Comparison of ENCODE assay signal across 8 cellular contexts in genomic region chr22:39175127-39176066, GRCh38. TPM values are rescaled to one million over a fixed set of nuclear protein-coding genes. Genes with fewer than 3 reads are reported as not detected.
A peak's percentile ranks its signal among the peaks of the same experiment; 100 is the strongest.
DNase-seq lines count a peak whose midpoint lies in the region; ATAC-seq and TF ChIP-seq lines count a peak whose summit lies in the region.
"Had no signal": no experiment of that assay in that cellular context is flagged by ENCODE, and none has a peak within 500 bp of the region (broad histone marks: within the 10 kb centered on the region; RNA-seq: fewer than 3 reads in every experiment).

No MANE protein-coding gene starts in this region.

- CTCF ChIA-PET in IMR-90 (lab: Yijun Ruan, JAX), result interaction anchor here (0.9 to 1.5 kb wide), 2 partner anchors 66 to 123 kb away, joined by 3 read pairs; no protein-coding TSS in a partner anchor

- no TSS peak for BruUV-seq in IMR-90 (replicated peaks; lab: Mats Ljungman, UMichigan)

- peak; percentile 1 for ATAC-seq in IMR-90 (ENCODE audit: low read depth)
- no peak for ATAC-seq in memory B cell (ENCODE audit: low read depth)

- no peak overlapping the region for H3K4me3 ChIP-seq in IMR-90 (ENCODE audit: insufficient read depth, low read depth, low read length)
- no peak overlapping the region for H3K4me3 ChIP-seq in testis

- H2BK20ac ChIP-seq in IMR-90 (ENCODE audit: low read depth, low read length), result peak overlapping the region; percentile 100

- DNase-seq in IMR-90 (no peak), chondrocyte (ENCODE audit: low spot score) (peak; percentile 86), memory B cell (ENCODE audit: low spot score in 2 of 2) (no peak), testis (no peak), pons (ENCODE audit: low spot score) (no peak)
- no peak for DNase-seq in central memory CD4-positive, alpha-beta T cell
- DNase-seq in activated CD4-positive, alpha-beta T cell treated with anti-CD3 and anti-CD28 coated beads for 48 hours, result no peak

- peak overlapping the region; percentile 97 for H3K23ac ChIP-seq in IMR-90 (ENCODE audit: low read depth, low read length)

- peak overlapping the region; percentile 84 to 98 for H4K8ac ChIP-seq in IMR-90 (ENCODE audit: low read depth in 2 of 2, low read length in 2 of 2)

- H3K27me3 ChIP-seq in IMR-90 (ENCODE audit: control insufficient read depth, insufficient read depth, low read length), result no peaks in the 10 kb centered on the region
- H3K27me3 ChIP-seq in testis, result no peaks in the 10 kb centered on the region

- H3K9me1 ChIP-seq in IMR-90 (ENCODE audit: insufficient read depth, low read length), result peaks cover 35% of the 10 kb centered on the region

- dilution Hi-C loops in IMR-90 (cut with HindIII; ENCODE audit: low sequenced_read_pairs, unreplicated experiment), result no loop called here

- peak overlapping the region; percentile 100 for H3K4ac ChIP-seq in IMR-90 (ENCODE audit: low read depth, low read length)

- H3K4me3 Mint-ChIP-seq in chondrocyte (ENCODE audit: unreplicated experiment), result no peak overlapping the region
- H3K4me3 Mint-ChIP-seq in memory B cell, result no peak overlapping the region

- peak overlapping the region; percentile 86 for H4K5ac ChIP-seq in IMR-90 (ENCODE audit: low read depth, low read length)

- peak overlapping the region; percentile 87 for H3K18ac ChIP-seq in IMR-90 (ENCODE audit: low read depth, low read length)

- H3K27ac Mint-ChIP-seq in chondrocyte (ENCODE audit: unreplicated experiment), result peak overlapping the region; percentile 93
- H3K27ac Mint-ChIP-seq in memory B cell, result peak overlapping the region; percentile 90

- H3K27ac ChIP-seq in IMR-90 (ENCODE audit: insufficient read depth, low read length) (peak overlapping the region; percentile 91), testis (peak overlapping the region; percentile 50 to 71)
- H3K27ac ChIP-seq: VCaP had no signal

- no peaks in the 10 kb centered on the region for H4K20me1 ChIP-seq in IMR-90 (ENCODE audit: insufficient read depth, low read length)

- H2BK120ac ChIP-seq in IMR-90 (ENCODE audit: low read depth, low read length), result peak overlapping the region; percentile 100

- 76% methylated on average over 5 of the region's 22 CpGs; no CpG with 5 or more reads in 1 of the 2 experiments for WGBS in IMR-90 (ENCODE audit: extremely low coverage in 2 of 2, insufficient read length in 1 of 2), 2 experiments
- WGBS in testis, 2 donors, result 75 to 76% methylated on average over 15 to 19 of the region's 22 CpGs

- H2AK5ac ChIP-seq in IMR-90 (ENCODE audit: low read depth, low read length), result peak overlapping the region; percentile 100

- H4K91ac ChIP-seq in IMR-90 (ENCODE audit: insufficient read depth, low read depth, low read length), result peak overlapping the region; percentile 100

- H3K56ac ChIP-seq in IMR-90 (ENCODE audit: extremely low read depth, insufficient read depth, low read length), result peak overlapping the region; percentile 93

- peaks cover 39% of the 10 kb centered on the region for H3K4me1 ChIP-seq in IMR-90 (ENCODE audit: control insufficient read depth, insufficient read depth, low read length)
- H3K4me1 ChIP-seq in testis, result peaks cover 51% of the 10 kb centered on the region

- peak overlapping the region; percentile 96 for H3K14ac ChIP-seq in IMR-90 (replicated peaks; ENCODE audit: low read depth, low read length)

- H3K9me3 Mint-ChIP-seq in chondrocyte (ENCODE audit: low read depth), result no peaks in the 10 kb centered on the region
- no peaks in the 10 kb centered on the region for H3K9me3 Mint-ChIP-seq in memory B cell

- H3K9ac ChIP-seq in IMR-90 (ENCODE audit: low read depth, low read length), result peak overlapping the region; percentile 7; the same call in 1 of the 2 replicates

- peak overlapping the region; percentile 94 for H2AK9ac ChIP-seq in IMR-90 (replicated peaks; ENCODE audit: low read depth, low read length, poor library complexity)

- peak overlapping the region; percentile 82 for H2BK5ac ChIP-seq in IMR-90 (ENCODE audit: low read depth, low read length, poor library complexity, severe bottlenecking)

- intact Hi-C loops in IMR-90 (cut with micrococcal nuclease) (loop anchor here (10.0 kb wide), 1 partner anchor 319 kb away; no protein-coding TSS in a partner anchor), testis (cut with DNase I; ENCODE audit: low total_unique reads) (loop anchor here (10.0 kb wide), 1 partner anchor 349 kb away; the partner anchor contains the start of gene ATF4)

- peak overlapping the region; percentile 99 for H2BK15ac ChIP-seq in IMR-90 (ENCODE audit: low read depth, low read length)

- peak overlapping the region; percentile 29; the same call in 1 of the 2 replicates for H3K4me2 ChIP-seq in IMR-90 (ENCODE audit: low read depth, low read length)

- TF ChIP-seq POLR2A in IMR-90 (IDR thresholded peaks at IDR 0.05; ENCODE audit: low read depth, low read length) (no peak), testis (IDR thresholded peaks at IDR 0.05) (no peak)

- H2AFZ ChIP-seq in IMR-90 (replicated peaks; ENCODE audit: low read length, poor library complexity), result peak overlapping the region; percentile 85

- H3K9me3 ChIP-seq in IMR-90 (ENCODE audit: control insufficient read depth, insufficient read depth, low read length) (no peaks in the 10 kb centered on the region), testis (no peaks in the 10 kb centered on the region)

- H3K36me3 ChIP-seq in IMR-90 (ENCODE audit: control insufficient read depth, insufficient read depth, low read length), result no peaks in the 10 kb centered on the region
- no peaks in the 10 kb centered on the region for H3K36me3 ChIP-seq in testis (ENCODE audit: low read depth, missing control alignments)

- TF ChIP-seq CTCF in IMR-90 (conservative IDR thresholded peaks at IDR 0.05; ENCODE audit: low read depth, low read length), result no peak
- peak; percentile 43 for TF ChIP-seq CTCF in chondrocyte (IDR thresholded peaks at IDR 0.05)
- TF ChIP-seq CTCF in testis (IDR thresholded peaks at IDR 0.05), result no peak

- H3K79me1 ChIP-seq in IMR-90 (ENCODE audit: low read depth in 1 of 2, low read length in 2 of 2), result peaks cover 0 to 20% of the 10 kb centered on the region in 2 experiments; a peak in 2 of 4 replicates

- no peaks in the 10 kb centered on the region for H3K27me3 Mint-ChIP-seq in chondrocyte (ENCODE audit: low read depth)
- H3K27me3 Mint-ChIP-seq in memory B cell, result no peaks in the 10 kb centered on the region

- TF ChIP-seq RAD21 in IMR-90 (IDR thresholded peaks at IDR 0.05; ENCODE audit: low read length), result no peak

- no peaks in the 10 kb centered on the region for H3K36me3 Mint-ChIP-seq in chondrocyte (ENCODE audit: low read depth)
- no peaks in the 10 kb centered on the region for H3K36me3 Mint-ChIP-seq in memory B cell

- in situ Hi-C loops in IMR-90 (cut with MboI; ENCODE audit: low sequenced_read_pairs), result no loop called here

- POLR2A ChIA-PET in IMR-90 (lab: Charles Lee; ENCODE audit: unreplicated experiment), result no interaction called here

- H3K4me1 Mint-ChIP-seq in chondrocyte (ENCODE audit: low read depth) (peaks cover 49% of the 10 kb centered on the region), memory B cell (peaks cover 26% of the 10 kb centered on the region)

TF ChIP-seq in IMR-90, 13 proteins besides CTCF, POLR2A, EP300 and RAD21:
- TF ChIP-seq MAZ (IDR thresholded peaks at IDR 0.05; ENCODE audit: borderline replicate concordance, low read depth, low read length) (no peak), CEBPB (IDR thresholded peaks at IDR 0.05; ENCODE audit: low read depth, low read length) (no peak), MAFK (IDR thresholded peaks at IDR 0.05; ENCODE audit: low read depth, low read length) (no peak), CHD1 (IDR thresholded peaks at IDR 0.05; ENCODE audit: low read depth, low read length) (no peak), SMC3 (IDR thresholded peaks at IDR 0.05; ENCODE audit: low read depth, low read length) (no peak), NFE2L2 (IDR thresholded peaks at IDR 0.05; ENCODE audit: low read depth, low read length) (no peak)
- TF ChIP-seq, protein P1, sequence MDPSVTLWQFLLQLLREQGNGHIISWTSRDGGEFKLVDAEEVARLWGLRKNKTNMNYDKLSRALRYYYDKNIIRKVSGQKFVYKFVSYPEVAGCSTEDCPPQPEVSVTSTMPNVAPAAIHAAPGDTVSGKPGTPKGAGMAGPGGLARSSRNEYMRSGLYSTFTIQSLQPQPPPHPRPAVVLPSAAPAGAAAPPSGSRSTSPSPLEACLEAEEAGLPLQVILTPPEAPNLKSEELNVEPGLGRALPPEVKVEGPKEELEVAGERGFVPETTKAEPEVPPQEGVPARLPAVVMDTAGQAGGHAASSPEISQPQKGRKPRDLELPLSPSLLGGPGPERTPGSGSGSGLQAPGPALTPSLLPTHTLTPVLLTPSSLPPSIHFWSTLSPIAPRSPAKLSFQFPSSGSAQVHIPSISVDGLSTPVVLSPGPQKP (IDR thresholded peaks at IDR 0.05; ENCODE audit: borderline replicate concordance, low read depth, low read length), result no peak

RNA-seq across cellular contexts. Expression of gene CBX7, which starts 22.9 kb away (rescaled TPM):
- 0.56 and 0.90 TPM in 2 replicates for total RNA-seq in IMR-90 (2012; rRNA removed)
- 3.4 and 3.6 TPM in 2 replicates for polyA plus RNA-seq in IMR-90 (2012; rRNA removed)
- 1.9 and 2.8 TPM in 2 replicates for polyA plus RNA-seq in IMR-90 (2012; cell fraction: cytosol; rRNA removed)
- polyA plus RNA-seq in IMR-90 (2012; cell fraction: nucleus; rRNA removed; ENCODE audit: low replicate concordance), result 13.5 and 15.7 TPM in 2 replicates
- 3.6 to 6.9 TPM (median 4.7 TPM) in 3 replicates for total RNA-seq in chondrocyte
- 10 to 100 TPM; 51.3 to 62.8 TPM for total RNA-seq in testis
- polyA plus RNA-seq in testis (ENCODE audit: insufficient read depth, low read depth, low replicate concordance), result 25.7 TPM
